In the genomic region with DNA sequence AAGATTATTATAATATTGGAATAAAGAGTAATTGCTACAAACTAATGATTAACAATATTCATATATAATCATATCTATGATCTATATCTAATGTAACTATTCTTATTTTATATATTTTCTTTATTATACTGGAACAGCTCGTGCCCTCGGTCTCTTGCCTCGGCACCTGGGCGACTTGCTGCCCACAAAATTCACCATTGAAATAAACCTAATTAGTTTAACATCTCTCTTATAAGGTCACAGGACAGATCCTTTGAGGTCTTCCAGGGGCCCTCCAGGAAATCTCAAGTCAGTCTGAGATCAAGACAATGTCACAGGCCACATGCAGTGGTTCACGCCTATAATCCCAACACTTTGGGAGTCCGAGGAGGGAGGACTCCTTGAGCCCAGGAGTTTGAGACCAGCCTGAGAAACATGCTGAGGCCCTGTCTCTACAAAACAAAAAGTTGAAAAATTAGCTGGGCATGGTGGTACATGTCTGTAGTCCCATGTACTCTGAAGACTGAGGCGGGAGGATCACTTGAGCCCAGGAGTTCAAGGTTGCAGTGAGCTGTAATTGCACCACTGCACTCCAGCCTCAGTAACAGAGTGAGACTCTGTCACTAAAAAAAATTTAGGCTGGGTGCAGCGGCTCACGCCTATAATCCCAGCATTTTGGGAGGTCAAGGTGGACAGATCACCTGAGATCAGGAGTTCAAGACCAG, we compare ENCODE assay signal across 13 cellular contexts. TPM values are rescaled to one million over a fixed set of nuclear protein-coding genes. Genes with fewer than 3 reads are reported as not detected.
DNase-seq lines count a peak whose midpoint lies in the region; ATAC-seq and TF ChIP-seq lines count a peak whose summit lies in the region.
"Had no signal": no experiment of that assay in that cellular context is flagged by ENCODE, and none has a peak within 500 bp of the region (broad histone marks: within the 10 kb centered on the region; RNA-seq: fewer than 3 reads in every experiment).

No MANE protein-coding gene starts in this region.

- H3K36me3 ChIP-seq in Panc1 (ENCODE audit: control insufficient read depth, insufficient read depth, low read length) (peaks cover 2% of the 10 kb centered on the region; the same call in 1 of the 2 replicates), gastroesophageal sphincter (no peaks in the 10 kb centered on the region), skeletal muscle satellite cell (ENCODE audit: insufficient read depth, low read length) (peaks cover 12% of the 10 kb centered on the region)
- H3K36me3 ChIP-seq: cardiac muscle cell had no signal

- H3K9me3 Mint-ChIP-seq in CD4-positive, alpha-beta T cell, result no peaks in the 10 kb centered on the region
- no peaks in the 10 kb centered on the region for H3K9me3 Mint-ChIP-seq in immature natural killer cell
- H3K9me3 Mint-ChIP-seq: effector memory CD8-positive, alpha-beta T cell had no signal

- H3K4me2 ChIP-seq in skeletal muscle satellite cell (ENCODE audit: low read length), result no peak overlapping the region

- 65 to 67% methylated on average over 5 to 8 of the region's 9 CpGs for WGBS in gastroesophageal sphincter (ENCODE audit: low coverage in 1 of 2), 2 donors

- intact Hi-C loops in CD4-positive, alpha-beta T cell (cut with DNase I, micrococcal nuclease), result no loop called here
- intact Hi-C loops in Panc1 (cut with micrococcal nuclease; ENCODE audit: unreplicated experiment), result no loop called here

- no peak overlapping the region for H3K27ac ChIP-seq in CD4-positive, alpha-beta T cell (ENCODE audit: low read depth, low read length)
- H3K27ac ChIP-seq in Panc1 (ENCODE audit: low read length), result no peak overlapping the region
- H3K27ac ChIP-seq in gastroesophageal sphincter, result peak overlapping the region in 3 of 4 donors; percentile 84 to 96 (median 93)
- H3K27ac ChIP-seq: cardiac muscle cell had no signal

- H3K27me3 Mint-ChIP-seq in CD4-positive, alpha-beta T cell, result no peaks in the 10 kb centered on the region
- peaks cover 0 to 6% (median 0%) of the 10 kb centered on the region in 3 donors for H3K27me3 Mint-ChIP-seq in immature natural killer cell (ENCODE audit: low read depth in 3 of 3)
- H3K27me3 Mint-ChIP-seq: activated naive CD8-positive, alpha-beta T cell; effector memory CD8-positive, alpha-beta T cell had no signal

- no peaks in the 10 kb centered on the region for H3K27me3 ChIP-seq in CD4-positive, alpha-beta T cell (ENCODE audit: control insufficient read depth, insufficient read depth, low read length)
- no peaks in the 10 kb centered on the region for H3K27me3 ChIP-seq in Panc1 (ENCODE audit: control insufficient read depth, insufficient read depth, low read length)
- H3K27me3 ChIP-seq in gastroesophageal sphincter, result no peaks in the 10 kb centered on the region
- H3K27me3 ChIP-seq in skeletal muscle satellite cell (ENCODE audit: control insufficient read depth, insufficient read depth, low read length), result no peaks in the 10 kb centered on the region
- H3K27me3 ChIP-seq: cardiac muscle cell had no signal

- no peak overlapping the region for H3K27ac Mint-ChIP-seq in CD4-positive, alpha-beta T cell
- H3K27ac Mint-ChIP-seq in immature natural killer cell, result peak overlapping the region in 2 of 6 donors; percentile 6 to 28
- H3K27ac Mint-ChIP-seq: activated naive CD8-positive, alpha-beta T cell had no signal

- peak overlapping the region; percentile 39 for H3K9ac ChIP-seq in skeletal muscle satellite cell (ENCODE audit: low read depth, low read length)

- TF ChIP-seq EP300 in gastroesophageal sphincter (IDR thresholded peaks at IDR 0.05), result no peak

- no peak overlapping the region for H3K4me3 Mint-ChIP-seq in CD4-positive, alpha-beta T cell
- H3K4me3 Mint-ChIP-seq in immature natural killer cell, result no peak overlapping the region
- H3K4me3 Mint-ChIP-seq: effector memory CD8-positive, alpha-beta T cell had no signal

- ATAC-seq in CD4-positive, alpha-beta T cell (ENCODE audit: poor library complexity), result no peak
- no peak for ATAC-seq in Panc1
- no peak for ATAC-seq in gastroesophageal sphincter

- CTCF ChIA-PET in CD4-positive, alpha-beta T cell (lab: Charles Lee), result interaction anchor here (1.2 kb wide), 2 partner anchors 38 to 218 kb away, joined by 3 to 6 read pairs; no protein-coding TSS in a partner anchor
- CTCF ChIA-PET in Panc1 (lab: Charles Lee), result interaction anchor here (0.6 kb wide), 1 partner anchor 14 kb away, joined by 3 read pairs; no protein-coding TSS in a partner anchor

- H3K4me1 ChIP-seq in Panc1 (ENCODE audit: control insufficient read depth, insufficient read depth, low read length), result peaks cover 16% of the 10 kb centered on the region
- H3K4me1 ChIP-seq in gastroesophageal sphincter, result peaks cover 4 to 93% (median 26%) of the 10 kb centered on the region in 3 donors
- peaks cover 43% of the 10 kb centered on the region for H3K4me1 ChIP-seq in skeletal muscle satellite cell (ENCODE audit: control insufficient read depth, insufficient read depth, low read length)

- no peak overlapping the region for H3K4me3 ChIP-seq in Panc1 (ENCODE audit: low read depth in 2 of 2, low read length in 2 of 2)
- H3K4me3 ChIP-seq in gastroesophageal sphincter, result no peak overlapping the region
- no peak overlapping the region for H3K4me3 ChIP-seq in skeletal muscle satellite cell (ENCODE audit: low read length)
- no peak overlapping the region for H3K4me3 ChIP-seq in foreskin fibroblast (ENCODE audit: low read depth in 1 of 2, low read length in 2 of 2)
- H3K4me3 ChIP-seq: cardiac muscle cell had no signal

- TF ChIP-seq POLR2A in gastroesophageal sphincter (IDR thresholded peaks at IDR 0.05), result no peak

- no TSS peak for BruUV-seq in Panc1 (replicated peaks; lab: Mats Ljungman, UMichigan)

- POLR2A ChIA-PET in CD4-positive, alpha-beta T cell (lab: Charles Lee), result no interaction called here
- POLR2A ChIA-PET in Panc1 (lab: Charles Lee), result no interaction called here

- in situ Hi-C loops in Panc1 (cut with HindIII; ENCODE audit: low pct_unique_long_range_greater_than_20kb, low sequenced_read_pairs), result no loop called here

- H3K4me1 Mint-ChIP-seq in CD4-positive, alpha-beta T cell (ENCODE audit: low read depth), result peaks cover 24% of the 10 kb centered on the region
- peaks cover 23 to 24% of the 10 kb centered on the region in 2 donors for H3K4me1 Mint-ChIP-seq in immature natural killer cell

- H3K36me3 Mint-ChIP-seq in CD4-positive, alpha-beta T cell (ENCODE audit: low read depth), result peaks cover 10% of the 10 kb centered on the region
- peaks cover 0 to 12% (median 0%) of the 10 kb centered on the region in 3 donors for H3K36me3 Mint-ChIP-seq in immature natural killer cell

- DNase-seq in CD4-positive, alpha-beta T cell, result no peak
- DNase-seq in Panc1 (ENCODE audit: low read depth, low spot score), result no peak
- DNase-seq in DMS 273 treated with DMSO at 0.1 percent for 48 hours (lab: John Stamatoyannopoulos, UW), result no peak
- no peak for DNase-seq in immature natural killer cell
- no peak for DNase-seq in foreskin fibroblast
- no peak for DNase-seq in activated naive CD4-positive, alpha-beta T cell treated with Interleukin-2 at 50 U/mL for 16 hours
- DNase-seq: NCI-H187 treated with DMSO at 0.1 percent for 48 hours, NCI-H510A had no signal

- H3K9me3 ChIP-seq in CD4-positive, alpha-beta T cell (ENCODE audit: control insufficient read depth, low read length), result no peaks in the 10 kb centered on the region
- H3K9me3 ChIP-seq in Panc1 (ENCODE audit: control insufficient read depth, insufficient read depth, low read depth, low read length), result no peaks in the 10 kb centered on the region
- H3K9me3 ChIP-seq in gastroesophageal sphincter, result no peaks in the 10 kb centered on the region
- H3K9me3 ChIP-seq in skeletal muscle satellite cell (replicated peaks; ENCODE audit: low read length), result no peaks in the 10 kb centered on the region

- TF ChIP-seq CTCF in CD4-positive, alpha-beta T cell (IDR thresholded peaks at IDR 0.05), result peak; percentile 57
- TF ChIP-seq CTCF in Panc1 (IDR thresholded peaks at IDR 0.05) (peak; percentile 55; the same call in 1 of the 2 replicates), gastroesophageal sphincter (IDR thresholded peaks at IDR 0.05) (no peak), foreskin fibroblast (IDR thresholded peaks at IDR 0.05; ENCODE audit: low read depth, low read length) (no peak)

RNA-seq across cellular contexts. Expression of gene TXNRD2, which starts 6.6 kb away (rescaled TPM):
- total RNA-seq in CD4-positive, alpha-beta T cell, result 10 to 100 TPM; 18.6 to 19.5 TPM
- total RNA-seq in Panc1 (2021; ENCODE audit: unreplicated experiment) (29.5 TPM), gastroesophageal sphincter (10 to 100 TPM; 16.7 to 33.1 (median 20.3) TPM)
- polyA plus RNA-seq in Panc1 (2012; ENCODE audit: insufficient read length), result 38.4 TPM
- total RNA-seq in skeletal muscle satellite cell (2012; rRNA removed), result 21.3 and 23.4 TPM in 2 replicates
- 10 to 100 TPM; 11.0 to 17.1 (median 15.5) TPM for polyA plus RNA-seq in immature natural killer cell

RNA-seq across cellular contexts. Expression of gene COMT, which starts 6.6 kb away (rescaled TPM):
- 10 to 100 TPM; 11.3 to 11.4 TPM for total RNA-seq in CD4-positive, alpha-beta T cell
- total RNA-seq in Panc1 (2021; ENCODE audit: unreplicated experiment) (108 TPM), gastroesophageal sphincter (100 to 1,000 TPM; 105 to 235 (median 208) TPM)
- 251 TPM for polyA plus RNA-seq in Panc1 (2012; ENCODE audit: insufficient read length)
- 184 and 210 TPM in 2 replicates for total RNA-seq in skeletal muscle satellite cell (2012; rRNA removed)
- 100 to 1,000 TPM; 130 to 167 (median 155) TPM for polyA plus RNA-seq in immature natural killer cell

Comparison
In these comparisons a context has a peak if more than half of its experiments do, and no peak if none do; other contexts are left out.
1. H3K27ac ChIP-seq: peak in gastroesophageal sphincter (3 of 4); none in CD4-positive, alpha-beta T cell (single experiment) and Panc1 (single experiment).
2. CTCF ChIP-seq: peak in CD4-positive, alpha-beta T cell (single experiment) and Panc1 (single experiment); none in gastroesophageal sphincter (0 of 4) and foreskin fibroblast (single experiment).